ENCODE assay signal across 10 cellular contexts in genomic region chr6:36598739-36599318, GRCh38. TPM values are rescaled to one million over a fixed set of nuclear protein-coding genes. Genes with fewer than 3 reads are reported as not detected.
A peak's percentile ranks its signal among the peaks of the same experiment; 100 is the strongest.
DNase-seq lines count a peak whose midpoint lies in the region; ATAC-seq and TF ChIP-seq lines count a peak whose summit lies in the region.
"Had no signal": no experiment of that assay in that cellular context is flagged by ENCODE, and none has a peak within 500 bp of the region (broad histone marks: within the 10 kb centered on the region; RNA-seq: fewer than 3 reads in every experiment).

No MANE protein-coding gene starts in this region.

- no peaks in the 10 kb centered on the region for H3K9me3 Mint-ChIP-seq in activated CD4-positive, alpha-beta T cell treated with anti-CD3 and anti-CD28 coated beads, Interleukin-2, amount 10 ng/mL, durations not matched to agents 24 days and 14 days
- peaks cover 2% of the 10 kb centered on the region for H3K9me3 Mint-ChIP-seq in activated naive CD8-positive, alpha-beta T cell treated with anti-CD3 and anti-CD28 coated beads for 36 hours

- peaks cover 71% of the 10 kb centered on the region for H3K4me1 ChIP-seq in suprapubic skin

- WGBS in suprapubic skin, result 32% methylated on average over 11 of the region's 11 CpGs

- intact Hi-C loops in activated CD4-positive, alpha-beta T cell treated with anti-CD3 and anti-CD28 coated beads, Interleukin-2, amount 10 ng/mL, durations not matched to agents 24 days and 14 days (cut with micrococcal nuclease), result no loop called here

- TF ChIP-seq CTCF in suprapubic skin (IDR thresholded peaks at IDR 0.05), result no peak

- no peak overlapping the region for H3K27ac ChIP-seq in suprapubic skin
- H3K27ac ChIP-seq: C4-2B had no signal

- H3K4me3 Mint-ChIP-seq in activated CD4-positive, alpha-beta T cell treated with anti-CD3 and anti-CD28 coated beads, Interleukin-2, amount 10 ng/mL, durations not matched to agents 24 days and 14 days, result peak overlapping the region; percentile 92
- peak overlapping the region; percentile 97 for H3K4me3 Mint-ChIP-seq in activated naive CD8-positive, alpha-beta T cell treated with anti-CD3 and anti-CD28 coated beads for 36 hours

- ATAC-seq in left lobe of liver (no peak), GM21367 (IDR thresholded peaks at IDR 0.05; ENCODE audit: unreplicated experiment) (no peak)

- H3K27ac Mint-ChIP-seq in activated CD4-positive, alpha-beta T cell treated with anti-CD3 and anti-CD28 coated beads, Interleukin-2, amount 10 ng/mL, durations not matched to agents 24 days and 14 days, result peak overlapping the region; percentile 75
- H3K27ac Mint-ChIP-seq in activated naive CD8-positive, alpha-beta T cell treated with anti-CD3 and anti-CD28 coated beads for 36 hours, result peak overlapping the region; percentile 62

- DNase-seq in activated CD4-positive, alpha-beta T cell treated with anti-CD3 and anti-CD28 coated beads, Interleukin-2, amount 10 ng/mL, durations not matched to agents 24 days and 14 days, result no peak
- DNase-seq in activated CD4-positive, alpha-beta T cell treated with anti-CD3 and anti-CD28 coated beads, Interleukin-2, amount 50 U/mL, for 1 hour, result no peak
- DNase-seq in activated naive CD8-positive, alpha-beta T cell treated with anti-CD3 and anti-CD28 coated beads for 36 hours, result no peak
- DNase-seq in left lobe of liver (ENCODE audit: low spot score), result peak; percentile 36
- DNase-seq in suprapubic skin (ENCODE audit: low spot score in 2 of 2), result peak in 1 of 2 donors; percentile 20
- DNase-seq in retina, result no peak
- DNase-seq in pons (ENCODE audit: low spot score), result no peak
- DNase-seq: NCI-H524 treated with DMSO at 0.1 percent for 48 hours had no signal

- no peak for TF ChIP-seq EP300 in suprapubic skin (IDR thresholded peaks at IDR 0.05)

- H3K4me3 ChIP-seq in suprapubic skin, result peak overlapping the region; percentile 70

- peaks cover 68% of the 10 kb centered on the region for H3K36me3 ChIP-seq in suprapubic skin

- H3K27me3 ChIP-seq in suprapubic skin, result no peaks in the 10 kb centered on the region

- no peaks in the 10 kb centered on the region for H3K9me3 ChIP-seq in suprapubic skin

- peaks cover 50% of the 10 kb centered on the region for H3K4me1 Mint-ChIP-seq in activated CD4-positive, alpha-beta T cell treated with anti-CD3 and anti-CD28 coated beads, Interleukin-2, amount 10 ng/mL, durations not matched to agents 24 days and 14 days
- H3K4me1 Mint-ChIP-seq in activated naive CD8-positive, alpha-beta T cell treated with anti-CD3 and anti-CD28 coated beads for 36 hours, result peaks cover 66% of the 10 kb centered on the region

- no peaks in the 10 kb centered on the region for H3K27me3 Mint-ChIP-seq in activated CD4-positive, alpha-beta T cell treated with anti-CD3 and anti-CD28 coated beads, Interleukin-2, amount 10 ng/mL, durations not matched to agents 24 days and 14 days
- H3K27me3 Mint-ChIP-seq in activated naive CD8-positive, alpha-beta T cell treated with anti-CD3 and anti-CD28 coated beads for 36 hours, result peaks cover 5% of the 10 kb centered on the region

- no peak for TF ChIP-seq POLR2A in suprapubic skin (IDR thresholded peaks at IDR 0.05)

- H3K36me3 Mint-ChIP-seq in activated CD4-positive, alpha-beta T cell treated with anti-CD3 and anti-CD28 coated beads, Interleukin-2, amount 10 ng/mL, durations not matched to agents 24 days and 14 days (ENCODE audit: low read depth), result peaks cover 90% of the 10 kb centered on the region
- peaks cover 90% of the 10 kb centered on the region for H3K36me3 Mint-ChIP-seq in activated naive CD8-positive, alpha-beta T cell treated with anti-CD3 and anti-CD28 coated beads for 36 hours

RNA-seq across cellular contexts. Expression of gene SRSF3, which starts 4.7 kb away (rescaled TPM):
- 532 and 572 TPM in 2 replicates for total RNA-seq in activated CD4-positive, alpha-beta T cell treated with anti-CD3 and anti-CD28 coated beads, Interleukin-2, amount 10 ng/mL, durations not matched to agents 24 days and 14 days
- 100 to 1,000 TPM; 585 to 589 TPM for total RNA-seq in activated naive CD8-positive, alpha-beta T cell treated with anti-CD3 and anti-CD28 coated beads for 36 hours
- total RNA-seq in left lobe of liver (58.7 TPM), suprapubic skin (100 to 1,000 TPM; 152 to 180 (median 167) TPM)

RNA-seq across cellular contexts. Expression of gene STK38, which starts 51.5 kb away (rescaled TPM):
- 20.7 and 21.5 TPM in 2 replicates for total RNA-seq in activated CD4-positive, alpha-beta T cell treated with anti-CD3 and anti-CD28 coated beads, Interleukin-2, amount 10 ng/mL, durations not matched to agents 24 days and 14 days
- 10 to 100 TPM; 21.5 to 23.1 TPM for total RNA-seq in activated naive CD8-positive, alpha-beta T cell treated with anti-CD3 and anti-CD28 coated beads for 36 hours
- 13.5 TPM for total RNA-seq in left lobe of liver
- 10 to 100 TPM; 23.0 to 33.8 (median 27.0) TPM for total RNA-seq in suprapubic skin
